ENCODE assay signal across 19 cellular contexts in genomic region chr6:67594366-67594765, GRCh38.
"Had no signal": no experiment of that assay in that cellular context is flagged by ENCODE, and none has a peak within 500 bp of the region (broad histone marks: within the 10 kb centered on the region; RNA-seq: fewer than 3 reads in every experiment).

No MANE protein-coding gene starts in this region.

- H3K4me3 Mint-ChIP-seq: immature natural killer cell; memory B cell; natural killer cell treated with Interleukin-12 subunit alpha and Interleukin-12 subunit beta and Interleukin-15 and Interleukin-18, amount 100 ng/mL, for 72 hours; neural progenitor cell; type B pancreatic cell had no signal

- H3K4me1 Mint-ChIP-seq: immature natural killer cell, memory B cell had no signal

- H3K36me3 ChIP-seq: left ventricle myocardium inferior, lower lobe of right lung, neural progenitor cell, pancreas had no signal

- H3K9me3 Mint-ChIP-seq: natural killer cell treated with Interleukin-12 subunit alpha and Interleukin-12 subunit beta and Interleukin-15 and Interleukin-18, amount 100 ng/mL, for 72 hours; neural progenitor cell; type B pancreatic cell had no signal

- H3K4me2 ChIP-seq: neural progenitor cell, smooth muscle cell had no signal

- H2AFZ ChIP-seq: neural progenitor cell had no signal

- H3K4me3 ChIP-seq: left ventricle myocardium inferior, lower lobe of right lung, neural progenitor cell, pancreas, smooth muscle cell had no signal

- DNase-seq: effector memory CD4-positive, alpha-beta T cell; foreskin keratinocyte; immature natural killer cell; kidney; left cardiac atrium; left ventricle myocardium inferior; lower lobe of right lung; midbrain; nucleus accumbens; pancreas; right cardiac atrium; stimulated activated CD4-positive, alpha-beta T cell treated with anti-CD3 and anti-CD28 coated beads, Interleukin-2, amount 100 ng/mL, for 48 hours; stimulated activated naive CD4-positive, alpha-beta T cell treated with Interleukin-2 at 50 U/mL for 16 hours had no signal

- H3K27me3 ChIP-seq: foreskin keratinocyte, neural progenitor cell, pancreas had no signal

- H3K4me1 ChIP-seq: foreskin keratinocyte, left ventricle myocardium inferior, lower lobe of right lung, neural progenitor cell, pancreas had no signal

- H3K36me3 Mint-ChIP-seq: immature natural killer cell, memory B cell, neural progenitor cell, type B pancreatic cell had no signal

- H3K9me3 ChIP-seq: lower lobe of right lung, pancreas had no signal

- H3K27ac Mint-ChIP-seq: immature natural killer cell; memory B cell; natural killer cell treated with Interleukin-12 subunit alpha and Interleukin-12 subunit beta and Interleukin-15 and Interleukin-18, amount 100 ng/mL, for 72 hours; neural progenitor cell; progenitor cell of endocrine pancreas; type B pancreatic cell had no signal

- H3K9ac ChIP-seq: neural progenitor cell had no signal

- H3K27ac ChIP-seq: foreskin keratinocyte, left ventricle myocardium inferior, lower lobe of right lung, neural progenitor cell, pancreas had no signal

- H3K27me3 Mint-ChIP-seq: memory B cell; natural killer cell treated with Interleukin-12 subunit alpha and Interleukin-12 subunit beta and Interleukin-15 and Interleukin-18, amount 100 ng/mL, for 72 hours; progenitor cell of endocrine pancreas; type B pancreatic cell had no signal
